Comparison of ENCODE assay signal across 9 cellular contexts in genomic region chr6:111721677-111722219, GRCh38.
DNase-seq lines count a peak whose midpoint lies in the region; ATAC-seq and TF ChIP-seq lines count a peak whose summit lies in the region.
"Had no signal": no experiment of that assay in that cellular context is flagged by ENCODE, and none has a peak within 500 bp of the region (broad histone marks: within the 10 kb centered on the region; RNA-seq: fewer than 3 reads in every experiment).

No MANE protein-coding gene starts in this region.

- no peak for ATAC-seq in HG02571 (IDR thresholded peaks at IDR 0.05; ENCODE audit: unreplicated experiment)
- ATAC-seq in GM18870 (IDR thresholded peaks at IDR 0.05; ENCODE audit: unreplicated experiment): no peak
- no peak for ATAC-seq in HG03097 (IDR thresholded peaks at IDR 0.05; ENCODE audit: low FRiP score, unreplicated experiment)

- H3K36me3 Mint-ChIP-seq in CD8-positive, alpha-beta memory T cell: peaks cover 4 to 94% (median 16%) of the 10 kb centered on the region in 3 donors
- H3K36me3 Mint-ChIP-seq: IgD-negative memory B cell had no signal

- TF ChIP-seq RAD21 in Ishikawa (IDR thresholded peaks at IDR 0.05; ENCODE audit: low read depth): peak; percentile 59

- H3K4me3 ChIP-seq in CD8-positive, alpha-beta memory T cell (ENCODE audit: low read length): no peak overlapping the region
- no peak overlapping the region for H3K4me3 ChIP-seq in foreskin fibroblast (ENCODE audit: low read depth in 1 of 2, low read length in 2 of 2)

- no peak for TF ChIP-seq EP300 in Ishikawa (IDR thresholded peaks at IDR 0.05; ENCODE audit: borderline replicate concordance)

- CTCF ChIA-PET in CD8-positive, alpha-beta memory T cell (lab: Charles Lee): interaction anchor here (0.7 to 3.4 kb wide), 14 partner anchors 9 to 322 kb away, joined by 3 to 10 read pairs (median 4); no protein-coding TSS in a partner anchor

- H3K4me1 ChIP-seq in CD8-positive, alpha-beta memory T cell (ENCODE audit: insufficient read depth, low read length): peaks cover 72% of the 10 kb centered on the region

- peaks cover 31% of the 10 kb centered on the region for H3K36me3 ChIP-seq in CD8-positive, alpha-beta memory T cell (ENCODE audit: insufficient read depth, low read length)

- no peaks in the 10 kb centered on the region for H3K9me3 Mint-ChIP-seq in CD8-positive, alpha-beta memory T cell
- H3K9me3 Mint-ChIP-seq: IgD-negative memory B cell had no signal

- peak; percentile 67 for TF ChIP-seq CTCF in foreskin fibroblast (IDR thresholded peaks at IDR 0.05; ENCODE audit: low read depth, low read length)

- H3K27me3 Mint-ChIP-seq in CD8-positive, alpha-beta memory T cell: no peaks in the 10 kb centered on the region
- H3K27me3 Mint-ChIP-seq: IgD-negative memory B cell had no signal

- H3K27ac ChIP-seq in CD8-positive, alpha-beta memory T cell (ENCODE audit: low read depth, low read length): no peak overlapping the region

- DNase-seq in CD8-positive, alpha-beta memory T cell: peak in 3 of 5 donors; percentile 35 to 47 (median 45)
- DNase-seq in activated CD8-positive, alpha-beta memory T cell treated with anti-CD3 and anti-CD28 coated beads for 24 hours: peak; percentile 73
- peak; percentile 49 to 74 for DNase-seq in foreskin fibroblast
- peak; percentile 26 for DNase-seq in stimulated activated CD4-positive, alpha-beta T cell treated with anti-CD3 and anti-CD28 coated beads, Interleukin-12 subunit alpha, Interleukin-12 subunit beta, amount 100 ng/mL, for 4 hours

- POLR2A ChIA-PET in CD8-positive, alpha-beta memory T cell (lab: Charles Lee): no interaction called here

- H3K9me3 ChIP-seq in CD8-positive, alpha-beta memory T cell (ENCODE audit: low read length): no peaks in the 10 kb centered on the region

- H3K27me3 ChIP-seq in CD8-positive, alpha-beta memory T cell (ENCODE audit: insufficient read depth, low read length, poor library complexity, severe bottlenecking): no peaks in the 10 kb centered on the region

- H3K4me1 Mint-ChIP-seq in CD8-positive, alpha-beta memory T cell: peaks cover 84 to 97% (median 84%) of the 10 kb centered on the region in 3 donors

- H3K4me3 Mint-ChIP-seq in CD8-positive, alpha-beta memory T cell: peak overlapping the region in 6 of 7 donors; percentile 29 to 67 (median 50)

- H3K27ac Mint-ChIP-seq in CD8-positive, alpha-beta memory T cell: peak overlapping the region; percentile 87 to 98 (median 92)
- H3K27ac Mint-ChIP-seq: IgD-negative memory B cell had no signal

TF ChIP-seq in Ishikawa, 13 proteins besides CTCF, POLR2A, EP300 and RAD21:
- TF ChIP-seq TAF1 (IDR thresholded peaks at IDR 0.05; ENCODE audit: low read depth): no peak
- TF ChIP-seq ZBTB7A (IDR thresholded peaks at IDR 0.05; ENCODE audit: low read depth): no peak
- no peak for TF ChIP-seq CEBPB (IDR thresholded peaks at IDR 0.05)
- no peak for TF ChIP-seq REST (IDR thresholded peaks at IDR 0.05; ENCODE audit: low read depth)
- no peak for TF ChIP-seq MAX (IDR thresholded peaks at IDR 0.05)
- TF ChIP-seq USF1 (IDR thresholded peaks at IDR 0.05): no peak
- TF ChIP-seq FOXM1 (IDR thresholded peaks at IDR 0.05; ENCODE audit: borderline replicate concordance, low read depth): no peak
- no peak for TF ChIP-seq TEAD4 (IDR thresholded peaks at IDR 0.05)
- TF ChIP-seq CREB1 (IDR thresholded peaks at IDR 0.05; ENCODE audit: low read depth): no peak
- no peak for TF ChIP-seq NFIC (IDR thresholded peaks at IDR 0.05)
- TF ChIP-seq EGR1 (IDR thresholded peaks at IDR 0.05): no peak
- no peak for TF ChIP-seq TCF12 (IDR thresholded peaks at IDR 0.05; ENCODE audit: low read depth)
- TF ChIP-seq YY1 (IDR thresholded peaks at IDR 0.05; ENCODE audit: low read depth): no peak
